ENCODE assay signal across 35 cellular contexts in the genomic region with DNA sequence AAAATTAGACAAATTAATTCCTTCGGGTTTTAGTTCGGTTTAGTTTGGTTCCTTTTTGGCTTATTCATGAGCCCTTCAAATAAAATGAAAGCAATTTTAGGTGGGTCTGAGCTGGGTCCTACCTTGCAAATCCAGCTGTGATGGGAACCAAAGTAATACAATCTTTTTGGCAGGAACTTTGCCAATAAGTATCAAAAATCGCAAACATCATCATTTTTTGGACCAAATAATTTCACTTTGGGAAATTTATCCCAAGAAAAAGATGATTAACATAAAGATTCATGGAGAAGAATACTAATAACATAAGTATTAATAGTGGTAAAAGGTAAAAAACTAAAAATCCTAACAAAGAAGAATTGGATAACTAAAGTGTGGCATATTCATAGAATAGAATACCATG.
"Had no signal": no experiment of that assay in that cellular context is flagged by ENCODE, and none has a peak within 500 bp of the region (broad histone marks: within the 10 kb centered on the region; RNA-seq: fewer than 3 reads in every experiment).

No MANE protein-coding gene starts in this region.

- ATAC-seq: activated CD8-positive, alpha-beta memory T cell treated with anti-CD3 and anti-CD28 coated beads, Interleukin-2, amount 10 ng/mL, durations not matched to agents 7 days and 5 days; activated CD8-positive, alpha-beta T cell treated with anti-CD3 and anti-CD28 coated beads, Interleukin-2, amount 10 ng/mL, durations not matched to agents 7 days and 5 days; activated naive CD8-positive, alpha-beta T cell treated with anti-CD3 and anti-CD28 coated beads, Interleukin-2, amount 50 U/mL, for 24 hours; T-helper 17 cell had no signal

- H3K36me3 Mint-ChIP-seq: activated CD4-positive, alpha-beta memory T cell treated with anti-CD3 and anti-CD28 coated beads for 36 hours; activated CD8-positive, alpha-beta memory T cell treated with anti-CD3 and anti-CD28 coated beads, Interleukin-2, amount 10 ng/mL, durations not matched to agents 7 days and 5 days; activated naive CD4-positive, alpha-beta T cell treated with anti-CD3 and anti-CD28 coated beads, Interleukin-2, amount 10 ng/mL, durations not matched to agents 7 days and 5 days; activated naive CD4-positive, alpha-beta T cell treated with anti-CD3 and anti-CD28 coated beads, Interleukin-2, amount 50 U/mL, for 24 hours; activated naive CD8-positive, alpha-beta T cell; activated naive CD8-positive, alpha-beta T cell treated with anti-CD3 and anti-CD28 coated beads, Interleukin-2, amount 10 ng/mL, durations not matched to agents 7 days and 5 days; brain had no signal

- H3K9me3 Mint-ChIP-seq: activated CD4-positive, alpha-beta memory T cell treated with anti-CD3 and anti-CD28 coated beads for 36 hours had no signal

- DNase-seq: activated B cell treated with CpG ODN at 0.5 μM for 24 hours; activated CD4-positive, alpha-beta memory T cell treated with anti-CD3 and anti-CD28 coated beads for 36 hours; activated CD4-positive, alpha-beta T cell treated with anti-CD3 and anti-CD28 coated beads for 4 hours; activated CD4-positive, alpha-beta T cell treated with anti-CD3 and anti-CD28 coated beads, Interleukin-2, amount 10 ng/mL, durations not matched to agents 24 days and 14 days; activated CD4-positive, alpha-beta T cell treated with anti-CD3 and anti-CD28 coated beads, Interleukin-2, amount 50 U/mL, for 1 hour; activated CD4-positive, alpha-beta T cell treated with anti-CD3 and anti-CD28 coated beads, Interleukin-2, amount 50 U/mL, for 4 hours; activated CD4-positive, CD25-positive, alpha-beta regulatory T cell treated with anti-CD3 and anti-CD28 coated beads, Interleukin-2, amount 50 U/mL, for 72 hours; activated CD8-positive, alpha-beta memory T cell treated with anti-CD3 and anti-CD28 coated beads for 24 hours; activated CD8-positive, alpha-beta memory T cell treated with anti-CD3 and anti-CD28 coated beads, Interleukin-2, amount 10 ng/mL, durations not matched to agents 7 days and 5 days; activated CD8-positive, alpha-beta memory T cell treated with anti-CD3 and anti-CD28 coated beads, Interleukin-2, amount 50 U/mL, for 48 hours; activated CD8-positive, alpha-beta T cell treated with anti-CD3 and anti-CD28 coated beads, Interleukin-2, amount 10 ng/mL, durations not matched to agents 7 days and 5 days; activated effector memory CD4-positive, alpha-beta T cell treated with Interleukin-2 at 50 U/mL for 16 hours; activated gamma-delta T cell; activated naive CD4-positive, alpha-beta T cell treated with anti-CD3 and anti-CD28 coated beads, Interleukin-2, amount 10 ng/mL, durations not matched to agents 7 days and 5 days; activated naive CD4-positive, alpha-beta T cell treated with Interleukin-2 at 50 U/mL for 16 hours; activated naive CD8-positive, alpha-beta T cell treated with anti-CD3 and anti-CD28 coated beads, Interleukin-2, amount 10 ng/mL, durations not matched to agents 7 days and 5 days; activated naive CD8-positive, alpha-beta T cell treated with anti-CD3 and anti-CD28 coated beads, Interleukin-2, amount 50 U/mL, for 24 hours; activated T-cell treated with anti-CD3 and anti-CD28 coated beads, Interleukin-2, amount 50 U/mL, for 24 hours; activated T-cell treated with anti-CD3 and anti-CD28 coated beads, Interleukin-2, amount 50 U/mL, for 48 hours; amygdala; anterior cingulate cortex; caudate nucleus; cerebellar nuclear complex; T-helper 17 cell; T-helper 9 cell had no signal

- H3K27ac Mint-ChIP-seq: activated B cell treated with CpG ODN at 0.5 μM for 24 hours; activated CD4-positive, alpha-beta memory T cell treated with anti-CD3 and anti-CD28 coated beads for 36 hours; activated CD4-positive, alpha-beta T cell treated with anti-CD3 and anti-CD28 coated beads, Interleukin-2, amount 10 ng/mL, durations not matched to agents 24 days and 14 days; activated CD8-positive, alpha-beta memory T cell treated with anti-CD3 and anti-CD28 coated beads, Interleukin-2, amount 10 ng/mL, durations not matched to agents 7 days and 5 days; activated CD8-positive, alpha-beta T cell treated with anti-CD3 and anti-CD28 coated beads, Interleukin-2, amount 10 ng/mL, durations not matched to agents 7 days and 5 days; activated naive CD4-positive, alpha-beta T cell treated with anti-CD3 and anti-CD28 coated beads, Interleukin-2, amount 10 ng/mL, durations not matched to agents 7 days and 5 days; activated naive CD4-positive, alpha-beta T cell treated with anti-CD3 and anti-CD28 coated beads, Interleukin-2, amount 50 U/mL, for 24 hours; activated naive CD8-positive, alpha-beta T cell; activated naive CD8-positive, alpha-beta T cell treated with anti-CD3 and anti-CD28 coated beads, Interleukin-2, amount 10 ng/mL, durations not matched to agents 7 days and 5 days; activated naive CD8-positive, alpha-beta T cell treated with anti-CD3 and anti-CD28 coated beads, Interleukin-2, amount 50 U/mL, for 24 hours; activated T-cell treated with anti-CD3 and anti-CD28 coated beads, Interleukin-2, amount 50 U/mL, for 24 hours; activated T-helper 2 cell treated with anti-CD3 and anti-CD28 coated beads, Interferon-gamma antibody, Interleukin-2, Interleukin-4, amounts not matched to agents 10 μg/mL and 5 μg/mL and 100 μg/mL, durations not matched to agents 14 hours and 24 hours and 36 hours; T-helper 17 cell had no signal

- H3K4me1 ChIP-seq: ascending aorta had no signal

- H3K9me3 ChIP-seq: ascending aorta had no signal

- H3K36me3 ChIP-seq: ascending aorta, cardiac muscle cell had no signal

- H3K27me3 ChIP-seq: ascending aorta, cardiac muscle cell had no signal

- H3K4me3 ChIP-seq: ascending aorta, cardiac muscle cell had no signal

- H3K27ac ChIP-seq: ascending aorta, cardiac muscle cell, VCaP had no signal

- H3K4me3 Mint-ChIP-seq: activated B cell treated with CpG ODN at 0.5 μM for 24 hours; activated CD4-positive, alpha-beta memory T cell treated with anti-CD3 and anti-CD28 coated beads for 36 hours; activated CD4-positive, alpha-beta T cell treated with anti-CD3 and anti-CD28 coated beads, Interleukin-2, amount 10 ng/mL, durations not matched to agents 24 days and 14 days; activated CD8-positive, alpha-beta memory T cell treated with anti-CD3 and anti-CD28 coated beads, Interleukin-2, amount 10 ng/mL, durations not matched to agents 7 days and 5 days; activated CD8-positive, alpha-beta T cell treated with anti-CD3 and anti-CD28 coated beads, Interleukin-2, amount 10 ng/mL, durations not matched to agents 7 days and 5 days; activated naive CD4-positive, alpha-beta T cell treated with anti-CD3 and anti-CD28 coated beads, Interleukin-2, amount 10 ng/mL, durations not matched to agents 7 days and 5 days; activated naive CD4-positive, alpha-beta T cell treated with anti-CD3 and anti-CD28 coated beads, Interleukin-2, amount 50 U/mL, for 24 hours; activated naive CD8-positive, alpha-beta T cell; activated naive CD8-positive, alpha-beta T cell treated with anti-CD3 and anti-CD28 coated beads, Interleukin-2, amount 10 ng/mL, durations not matched to agents 7 days and 5 days; activated naive CD8-positive, alpha-beta T cell treated with anti-CD3 and anti-CD28 coated beads, Interleukin-2, amount 50 U/mL, for 24 hours; activated T-cell treated with anti-CD3 and anti-CD28 coated beads, Interleukin-2, amount 50 U/mL, for 24 hours; brain; central memory CD8-positive, alpha-beta T cell; T-helper 17 cell had no signal

- FAIRE-seq: bronchial epithelial cell, TTC549 had no signal

- H3K4me1 Mint-ChIP-seq: activated B cell treated with CpG ODN at 0.5 μM for 24 hours; activated CD4-positive, alpha-beta T cell treated with anti-CD3 and anti-CD28 coated beads, Interleukin-2, amount 10 ng/mL, durations not matched to agents 24 days and 14 days; activated CD8-positive, alpha-beta memory T cell treated with anti-CD3 and anti-CD28 coated beads, Interleukin-2, amount 10 ng/mL, durations not matched to agents 7 days and 5 days; activated naive CD4-positive, alpha-beta T cell treated with anti-CD3 and anti-CD28 coated beads, Interleukin-2, amount 10 ng/mL, durations not matched to agents 7 days and 5 days; activated naive CD4-positive, alpha-beta T cell treated with anti-CD3 and anti-CD28 coated beads, Interleukin-2, amount 50 U/mL, for 24 hours; activated naive CD8-positive, alpha-beta T cell treated with anti-CD3 and anti-CD28 coated beads, Interleukin-2, amount 10 ng/mL, durations not matched to agents 7 days and 5 days; activated naive CD8-positive, alpha-beta T cell treated with anti-CD3 and anti-CD28 coated beads, Interleukin-2, amount 50 U/mL, for 24 hours; central memory CD8-positive, alpha-beta T cell; T-helper 17 cell had no signal

- H3K27me3 Mint-ChIP-seq: activated B cell treated with CpG ODN at 0.5 μM for 24 hours; activated CD4-positive, alpha-beta memory T cell treated with anti-CD3 and anti-CD28 coated beads for 36 hours; activated CD4-positive, alpha-beta T cell treated with anti-CD3 and anti-CD28 coated beads, Interleukin-2, amount 10 ng/mL, durations not matched to agents 24 days and 14 days; activated CD8-positive, alpha-beta memory T cell treated with anti-CD3 and anti-CD28 coated beads, Interleukin-2, amount 10 ng/mL, durations not matched to agents 7 days and 5 days; activated naive CD4-positive, alpha-beta T cell treated with anti-CD3 and anti-CD28 coated beads, Interleukin-2, amount 10 ng/mL, durations not matched to agents 7 days and 5 days; activated naive CD4-positive, alpha-beta T cell treated with anti-CD3 and anti-CD28 coated beads, Interleukin-2, amount 50 U/mL, for 24 hours; activated naive CD8-positive, alpha-beta T cell treated with anti-CD3 and anti-CD28 coated beads, Interleukin-2, amount 10 ng/mL, durations not matched to agents 7 days and 5 days; activated T-cell treated with anti-CD3 and anti-CD28 coated beads, Interleukin-2, amount 50 U/mL, for 24 hours; central memory CD8-positive, alpha-beta T cell; T-helper 17 cell had no signal
